Comparison of ENCODE assay signal across 8 cellular contexts in genomic region chr2:231611273-231612198, GRCh38. TPM values are rescaled to one million over a fixed set of nuclear protein-coding genes. Genes with fewer than 3 reads are reported as not detected.
A peak's percentile ranks its signal among the peaks of the same experiment; 100 is the strongest.
DNase-seq lines count a peak whose midpoint lies in the region; ATAC-seq and TF ChIP-seq lines count a peak whose summit lies in the region.

No MANE protein-coding gene starts in this region.

- DNase-seq in EL (peak; percentile 86), NAMALWA (ENCODE audit: low spot score) (peak; percentile 50), epithelial cell of prostate (ENCODE audit: low read depth, low spot score) (peak; percentile 83), omental fat pad (ENCODE audit: low spot score) (no peak), aorta (peak in 1 of 2 donors; percentile 77), NCI-H345 treated with DMSO at 0.1 percent for 48 hours (lab: John Stamatoyannopoulos, UW; ENCODE audit: unreplicated experiment) (no peak)
- DNase-seq in activated CD8-positive, alpha-beta memory T cell treated with anti-CD3 and anti-CD28 coated beads for 24 hours, result peak; percentile 76

- TF ChIP-seq CTCF in omental fat pad (IDR thresholded peaks at IDR 0.05), result no peak

- WGBS in aorta, 2 donors, result 36 to 42% methylated on average over 12 of the region's 12 CpGs

- no peaks in the 10 kb centered on the region for H3K9me3 ChIP-seq in aorta (ENCODE audit: control insufficient read depth, low read length)

- no peaks in the 10 kb centered on the region for H3K36me3 ChIP-seq in aorta (ENCODE audit: control insufficient read depth in 1 of 2, insufficient read depth in 2 of 2, low read length in 1 of 2)

- intact Hi-C loops in aorta (cut with DNase I), result loop anchor here (1.0 to 5.0 kb wide), 6 partner anchors 31 to 171 kb away; partner anchors contain the start of genes PDE6D (in 1 of the 2) and PTMA (in 1 of the 2)

- no peaks in the 10 kb centered on the region for H3K4me1 ChIP-seq in aorta (ENCODE audit: control insufficient read depth in 1 of 2, insufficient read depth in 2 of 2, low read length in 2 of 2)

- ATAC-seq in omental fat pad (ENCODE audit: low FRiP score) (peak; percentile 7), aorta (ENCODE audit: low FRiP score) (peak; percentile 4), HG03139 (IDR thresholded peaks at IDR 0.05; ENCODE audit: unreplicated experiment) (no peak)

- H3K27me3 ChIP-seq in aorta (ENCODE audit: control insufficient read depth in 1 of 2, insufficient read depth in 2 of 2, low read length in 1 of 2), result no peaks in the 10 kb centered on the region

- H3K27ac ChIP-seq in epithelial cell of prostate (peak overlapping the region; percentile 90), aorta (ENCODE audit: low read depth in 1 of 2, low read length in 2 of 2) (peak overlapping the region; percentile 23 to 90)

- no peak overlapping the region for H3K4me3 ChIP-seq in aorta (ENCODE audit: low read length in 2 of 2)

RNA-seq across cellular contexts. Expression of gene TEX44, which starts 18.9 kb away (rescaled TPM):
- total RNA-seq in omental fat pad (not detected), aorta (not detected)
- not detected for polyA plus RNA-seq in aorta

Comparison
In these comparisons a context has a peak if more than half of its experiments do, and no peak if none do; other contexts are left out.
1. DNase-seq: peak in EL (single experiment), NAMALWA (single experiment), activated CD8-positive, alpha-beta memory T cell treated with anti-CD3 and anti-CD28 coated beads for 24 hours (single experiment) and epithelial cell of prostate (single experiment); none in omental fat pad (single experiment) and NCI-H345 treated with DMSO at 0.1 percent for 48 hours (single experiment).